Comparison of ENCODE assay signal across 22 cellular contexts in genomic region chr20:19789009-19789408, GRCh38. TPM values are rescaled to one million over a fixed set of nuclear protein-coding genes. Genes with fewer than 3 reads are reported as not detected.
A peak's percentile ranks its signal among the peaks of the same experiment; 100 is the strongest.
DNase-seq lines count a peak whose midpoint lies in the region; ATAC-seq, FAIRE-seq and TF ChIP-seq lines count a peak whose summit lies in the region.
"Had no signal": no experiment of that assay in that cellular context is flagged by ENCODE, and none has a peak within 500 bp of the region (broad histone marks: within the 10 kb centered on the region; RNA-seq: fewer than 3 reads in every experiment).

No MANE protein-coding gene starts in this region.

- no peaks in the 10 kb centered on the region for H3K27me3 Mint-ChIP-seq in endodermal cell (ENCODE audit: insufficient read depth)
- H3K27me3 Mint-ChIP-seq in activated naive CD8-positive, alpha-beta T cell treated with anti-CD3 and anti-CD28 coated beads, Interleukin-2, amount 50 U/mL, for 24 hours = peaks cover 12% of the 10 kb centered on the region
- H3K27me3 Mint-ChIP-seq in CD4-positive, alpha-beta memory T cell = peaks cover 5 to 9% of the 10 kb centered on the region in 2 donors
- H3K27me3 Mint-ChIP-seq: CD4-positive, CD25-positive, alpha-beta regulatory T cell had no signal

- peaks cover 3% of the 10 kb centered on the region for H3K36me3 Mint-ChIP-seq in endodermal cell (ENCODE audit: low read depth)
- no peaks in the 10 kb centered on the region for H3K36me3 Mint-ChIP-seq in activated naive CD8-positive, alpha-beta T cell treated with anti-CD3 and anti-CD28 coated beads, Interleukin-2, amount 50 U/mL, for 24 hours (ENCODE audit: low read depth)
- no peaks in the 10 kb centered on the region for H3K36me3 Mint-ChIP-seq in CD4-positive, alpha-beta memory T cell
- H3K36me3 Mint-ChIP-seq: CD4-positive, CD25-positive, alpha-beta regulatory T cell had no signal

- no peak overlapping the region for H3K4me3 Mint-ChIP-seq in endodermal cell
- H3K4me3 Mint-ChIP-seq in activated naive CD8-positive, alpha-beta T cell treated with anti-CD3 and anti-CD28 coated beads, Interleukin-2, amount 50 U/mL, for 24 hours = no peak overlapping the region
- H3K4me3 Mint-ChIP-seq in CD4-positive, alpha-beta memory T cell = no peak overlapping the region
- H3K4me3 Mint-ChIP-seq: CD4-positive, CD25-positive, alpha-beta regulatory T cell had no signal

- H3K9me3 ChIP-seq in A673 (ENCODE audit: low read depth, low read length, poor library complexity, severe bottlenecking) = peaks cover 4% of the 10 kb centered on the region
- peaks cover 12% of the 10 kb centered on the region for H3K9me3 ChIP-seq in endodermal cell (ENCODE audit: control insufficient read depth, low read length)
- no peaks in the 10 kb centered on the region for H3K9me3 ChIP-seq in CD4-positive, alpha-beta memory T cell (ENCODE audit: control insufficient read depth in 1 of 2, low read length in 2 of 2)

- DNase-seq in A673 (ENCODE audit: low spot score) (no peak), SK-MEL-5 (ENCODE audit: low read depth, low spot score) (peak; percentile 26), endodermal cell (no peak), AG08396 (ENCODE audit: low spot score) (no peak)
- no peak for DNase-seq in activated naive CD8-positive, alpha-beta T cell treated with anti-CD3 and anti-CD28 coated beads, Interleukin-2, amount 50 U/mL, for 24 hours
- DNase-seq in CD4-positive, alpha-beta memory T cell = no peak
- DNase-seq: AML-193; CD4-positive, CD25-positive, alpha-beta regulatory T cell; DMS79 treated with DMSO at 0.1 percent for 48 hours; GDM1; GM23248; MM.1S; NCI-H1092 treated with DMSO at 0.1 percent for 48 hours; NCI-H1694 treated with DMSO at 0.1 percent for 48 hours; NCI-H446; NCI-H774; PC-9 had no signal

- intact Hi-C loops in A673 (cut with micrococcal nuclease; ENCODE audit: unreplicated experiment) = loop anchor here (10.0 kb wide), 1 partner anchor 94 kb away; no protein-coding TSS in a partner anchor
- intact Hi-C loops in CD4-positive, alpha-beta memory T cell (cut with micrococcal nuclease) = no loop called here

- H3K4me1 ChIP-seq in A673 (ENCODE audit: insufficient read depth, low read length, poor library complexity, severe bottlenecking) = peaks cover 30% of the 10 kb centered on the region
- peaks cover 2% of the 10 kb centered on the region for H3K4me1 ChIP-seq in endodermal cell (ENCODE audit: control insufficient read depth, insufficient read depth, low read length)
- no peaks in the 10 kb centered on the region for H3K4me1 ChIP-seq in CD4-positive, alpha-beta memory T cell (ENCODE audit: insufficient read depth, low read length)

- POLR2A ChIA-PET in A673 (lab: Charles Lee; ENCODE audit: low non-redundant PET) = no interaction called here
- POLR2A ChIA-PET in CD4-positive, alpha-beta memory T cell (lab: Charles Lee; ENCODE audit: partially characterized antibody) = no interaction called here

- no peak for ATAC-seq in activated naive CD8-positive, alpha-beta T cell treated with anti-CD3 and anti-CD28 coated beads, Interleukin-2, amount 50 U/mL, for 24 hours
- no peak for ATAC-seq in HG02840 (IDR thresholded peaks at IDR 0.05; ENCODE audit: low FRiP score, unreplicated experiment)
- ATAC-seq: A549 had no signal

- peak; percentile 19; the same call in 1 of the 2 replicates for TF ChIP-seq CTCF in A673 (conservative IDR thresholded peaks at IDR 0.05; ENCODE audit: low read depth, low read length)
- peak; percentile 64 for TF ChIP-seq CTCF in endodermal cell (conservative IDR thresholded peaks at IDR 0.05)

- peaks cover 8% of the 10 kb centered on the region for H3K9me3 Mint-ChIP-seq in endodermal cell
- no peaks in the 10 kb centered on the region for H3K9me3 Mint-ChIP-seq in activated naive CD8-positive, alpha-beta T cell treated with anti-CD3 and anti-CD28 coated beads, Interleukin-2, amount 50 U/mL, for 24 hours
- peaks cover 0 to 6% (median 0%) of the 10 kb centered on the region in 8 donors for H3K9me3 Mint-ChIP-seq in CD4-positive, alpha-beta memory T cell

- no peak overlapping the region for H3K27ac ChIP-seq in A673 (ENCODE audit: low read depth, low read length, poor library complexity, severe bottlenecking)
- no peak overlapping the region for H3K27ac ChIP-seq in endodermal cell (ENCODE audit: low read depth, low read length)
- no peak overlapping the region for H3K27ac ChIP-seq in CD4-positive, alpha-beta memory T cell (ENCODE audit: low read depth, low read length)
- H3K27ac ChIP-seq: GM23248, PC-9 had no signal

- CTCF ChIA-PET in A673 (lab: Charles Lee) = no interaction called here
- CTCF ChIA-PET in CD4-positive, alpha-beta memory T cell (lab: Charles Lee; ENCODE audit: partially characterized antibody) = no interaction called here

- peaks cover 20% of the 10 kb centered on the region for H3K4me1 Mint-ChIP-seq in endodermal cell
- no peaks in the 10 kb centered on the region for H3K4me1 Mint-ChIP-seq in activated naive CD8-positive, alpha-beta T cell treated with anti-CD3 and anti-CD28 coated beads, Interleukin-2, amount 50 U/mL, for 24 hours
- peaks cover 0 to 3% (median 2%) of the 10 kb centered on the region in 4 donors for H3K4me1 Mint-ChIP-seq in CD4-positive, alpha-beta memory T cell

- H3K27me3 ChIP-seq in A673 (replicated peaks; ENCODE audit: insufficient read depth, low read depth, low read length, poor library complexity) = no peaks in the 10 kb centered on the region
- H3K27me3 ChIP-seq in endodermal cell (ENCODE audit: control insufficient read depth, insufficient read depth, low read length, poor library complexity, severe bottlenecking) = no peaks in the 10 kb centered on the region
- H3K27me3 ChIP-seq in CD4-positive, alpha-beta memory T cell (ENCODE audit: insufficient read depth, low read length) = no peaks in the 10 kb centered on the region

- BruUV-seq in A673 (replicated peaks; lab: Mats Ljungman, UMichigan) = no TSS peak

- H3K4me3 ChIP-seq in A673 (ENCODE audit: low read depth, low read length, poor library complexity, severe bottlenecking) = no peak overlapping the region
- no peak overlapping the region for H3K4me3 ChIP-seq in endodermal cell (ENCODE audit: low read length)
- no peak overlapping the region for H3K4me3 ChIP-seq in CD4-positive, alpha-beta memory T cell (ENCODE audit: low read length in 2 of 2)
- H3K4me3 ChIP-seq: A549, GM23248, PC-9 had no signal

- in situ Hi-C loops in SK-MEL-5 (cut with HindIII; ENCODE audit: low pct_unique_long_range_greater_than_20kb, low sequenced_read_pairs) = no loop called here

- no peak overlapping the region for H3K9ac ChIP-seq in endodermal cell (ENCODE audit: extremely low read depth, low read length, poor library complexity, severe bottlenecking)
- H3K9ac ChIP-seq: GM23248 had no signal

- H3K36me3 ChIP-seq in A673 (ENCODE audit: insufficient read depth, low read length, poor library complexity, severe bottlenecking) = no peaks in the 10 kb centered on the region
- H3K36me3 ChIP-seq in endodermal cell (ENCODE audit: control insufficient read depth, insufficient read depth, low read length) = no peaks in the 10 kb centered on the region
- no peaks in the 10 kb centered on the region for H3K36me3 ChIP-seq in CD4-positive, alpha-beta memory T cell (ENCODE audit: insufficient read depth, low read length)

- FAIRE-seq in G401.6 (lab: Jason Lieb, UNC) = peak; percentile 3
- FAIRE-seq: GM12891, GM18507 had no signal

- 88 to 95% methylated on average over 2 to 3 of the region's 5 CpGs for WGBS in endodermal cell (ENCODE audit: insufficient coverage in 1 of 2, insufficient read length in 1 of 2), 2 experiments

- H3K27ac Mint-ChIP-seq in endodermal cell = no peak overlapping the region
- H3K27ac Mint-ChIP-seq in activated naive CD8-positive, alpha-beta T cell treated with anti-CD3 and anti-CD28 coated beads, Interleukin-2, amount 50 U/mL, for 24 hours = no peak overlapping the region
- H3K27ac Mint-ChIP-seq in CD4-positive, alpha-beta memory T cell = no peak overlapping the region
- H3K27ac Mint-ChIP-seq: CD4-positive, CD25-positive, alpha-beta regulatory T cell had no signal

RNA-seq across cellular contexts. Expression of gene RIN2, which starts 31.0 kb away (rescaled TPM):
- total RNA-seq in A673 (2021) = 14.6 and 18.5 TPM in 2 replicates
- 0.03 and 0.13 TPM in 2 replicates for total RNA-seq in SK-MEL-5 (2014; rRNA removed; shearing (Covaris generic))
- polyA plus RNA-seq in SK-MEL-5 (2015; cell fraction: cytosol; rRNA removed) = 0.02 and 0.13 TPM in 2 replicates
- 0.15 TPM in 1 of 2 replicates, not detected in the other for polyA plus RNA-seq in SK-MEL-5 (2015; cell fraction: nucleus; rRNA removed)
- 10 to 100 TPM; 17.0 to 19.6 TPM for total RNA-seq in endodermal cell
- polyA plus RNA-seq in endodermal cell (2013, experiment 1 of 2) = 15.3 TPM
- polyA plus RNA-seq in endodermal cell (2013, experiment 2 of 2) = 15.4 TPM
- under 1 TPM; 0.72 to 0.73 TPM for total RNA-seq in CD4-positive, alpha-beta memory T cell
- polyA plus RNA-seq in CD4-positive, alpha-beta memory T cell = not detected
- polyA plus RNA-seq: CD4-positive, CD25-positive, alpha-beta regulatory T cell had no signal
